Comparison of ENCODE assay signal across 1 cellular context in genomic region chr6:158041370-158041769, GRCh38.
TF ChIP-seq lines count a peak whose summit lies in the region.

No MANE protein-coding gene starts in this region.

TF ChIP-seq in SK-N-SH, 30 proteins besides CTCF, POLR2A, EP300 and RAD21 (continued from another document):
- TF ChIP-seq NRF1 (IDR thresholded peaks at IDR 0.05; ENCODE audit: low read depth, low read length) (no peak), MXI1 (IDR thresholded peaks at IDR 0.05; ENCODE audit: low read depth, low read length) (no peak), NFIC (IDR thresholded peaks at IDR 0.05; ENCODE audit: borderline replicate concordance) (no peak), TCF12 (IDR thresholded peaks at IDR 0.05) (no peak), GATA2 (CRISPR knock-in tag; IDR thresholded peaks at IDR 0.05) (no peak), JUND (IDR thresholded peaks at IDR 0.05) (no peak), TEAD4 (IDR thresholded peaks at IDR 0.05; ENCODE audit: borderline replicate concordance, insufficient read depth) (no peak)
- TF ChIP-seq, protein P1, sequence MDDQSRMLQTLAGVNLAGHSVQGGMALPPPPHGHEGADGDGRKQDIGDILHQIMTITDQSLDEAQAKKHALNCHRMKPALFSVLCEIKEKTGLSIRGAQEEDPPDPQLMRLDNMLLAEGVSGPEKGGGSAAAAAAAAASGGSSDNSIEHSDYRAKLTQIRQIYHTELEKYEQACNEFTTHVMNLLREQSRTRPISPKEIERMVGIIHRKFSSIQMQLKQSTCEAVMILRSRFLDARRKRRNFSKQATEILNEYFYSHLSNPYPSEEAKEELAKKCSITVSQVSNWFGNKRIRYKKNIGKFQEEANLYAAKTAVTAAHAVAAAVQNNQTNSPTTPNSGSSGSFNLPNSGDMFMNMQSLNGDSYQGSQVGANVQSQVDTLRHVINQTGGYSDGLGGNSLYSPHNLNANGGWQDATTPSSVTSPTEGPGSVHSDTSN (IDR thresholded peaks at IDR 0.05): no peak
- TF ChIP-seq, protein P2, sequence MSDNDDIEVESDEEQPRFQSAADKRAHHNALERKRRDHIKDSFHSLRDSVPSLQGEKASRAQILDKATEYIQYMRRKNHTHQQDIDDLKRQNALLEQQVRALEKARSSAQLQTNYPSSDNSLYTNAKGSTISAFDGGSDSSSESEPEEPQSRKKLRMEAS (IDR thresholded peaks at IDR 0.05; ENCODE audit: low read depth): no peak
